8 cellular contexts compared by ENCODE assay signal in genomic region chr1:151613275-151613867, GRCh38. TPM values are rescaled to one million over a fixed set of nuclear protein-coding genes. Genes with fewer than 3 reads are reported as not detected.
DNase-seq lines count a peak whose midpoint lies in the region; ATAC-seq and TF ChIP-seq lines count a peak whose summit lies in the region.

No MANE protein-coding gene starts in this region.

- H3K9me3 Mint-ChIP-seq in Calu3 (ENCODE audit: low read depth, unreplicated experiment): peaks cover under 1% of the 10 kb centered on the region

- ATAC-seq in GM21447 (IDR thresholded peaks at IDR 0.05; ENCODE audit: unreplicated experiment) (no peak), GM21825 (IDR thresholded peaks at IDR 0.05; ENCODE audit: unreplicated experiment) (no peak), HG02885 (IDR thresholded peaks at IDR 0.05; ENCODE audit: poor library complexity, unreplicated experiment) (no peak)

- H3K27ac Mint-ChIP-seq in Calu3 (ENCODE audit: unreplicated experiment): peak overlapping the region; percentile 72

- H3K36me3 ChIP-seq in effector memory CD4-positive, alpha-beta T cell (ENCODE audit: control insufficient read depth, insufficient read depth, low read length): no peaks in the 10 kb centered on the region
- H3K36me3 ChIP-seq in neutrophil: no peaks in the 10 kb centered on the region

- peak overlapping the region; percentile 83 for H3K4me3 Mint-ChIP-seq in Calu3 (ENCODE audit: low read depth, unreplicated experiment)

- no peaks in the 10 kb centered on the region for H3K9me3 ChIP-seq in effector memory CD4-positive, alpha-beta T cell (ENCODE audit: control insufficient read depth, low read length)
- H3K9me3 ChIP-seq in neutrophil: no peaks in the 10 kb centered on the region

- intact Hi-C loops in Calu3 (cut with micrococcal nuclease; ENCODE audit: unreplicated experiment): no loop called here

- no peak overlapping the region for H3K27ac ChIP-seq in effector memory CD4-positive, alpha-beta T cell (ENCODE audit: insufficient read depth, low read length, poor library complexity, severe bottlenecking)
- peak overlapping the region; percentile 97 for H3K27ac ChIP-seq in neutrophil

- peaks cover 11% of the 10 kb centered on the region for H3K4me1 ChIP-seq in effector memory CD4-positive, alpha-beta T cell (ENCODE audit: control insufficient read depth, insufficient read depth, low read length, poor library complexity, severe bottlenecking)
- H3K4me1 ChIP-seq in neutrophil (ENCODE audit: control insufficient read depth in 1 of 2, insufficient read depth in 1 of 2, low read depth in 1 of 2, low read length in 1 of 2): peaks cover 60 to 62% of the 10 kb centered on the region in 2 experiments

- DNase-seq in Calu3: no peak
- peak; percentile 33 for DNase-seq in NCI-H82 treated with DMSO at 0.1 percent for 48 hours (lab: John Stamatoyannopoulos, UW; ENCODE audit: unreplicated experiment)
- no peak for DNase-seq in effector memory CD4-positive, alpha-beta T cell
- no peak for DNase-seq in NCI-H510A (lab: John Stamatoyannopoulos, UW)

- BruUV-seq in Calu3 (replicated peaks; lab: Mats Ljungman, UMichigan): no TSS peak

- H3K27me3 Mint-ChIP-seq in Calu3 (ENCODE audit: unreplicated experiment): no peaks in the 10 kb centered on the region

- H3K36me3 Mint-ChIP-seq in Calu3 (ENCODE audit: insufficient read depth, unreplicated experiment): peaks cover 29% of the 10 kb centered on the region

- peaks cover 36% of the 10 kb centered on the region for H3K4me1 Mint-ChIP-seq in Calu3 (ENCODE audit: low read depth, unreplicated experiment)

- H3K4me3 ChIP-seq in effector memory CD4-positive, alpha-beta T cell (ENCODE audit: insufficient read depth, low read depth, low read length, poor library complexity, severe bottlenecking): peak overlapping the region; percentile 100
- H3K4me3 ChIP-seq in neutrophil (ENCODE audit: low read depth in 1 of 2, low read length in 1 of 2): peak overlapping the region; percentile 72 to 94

- CTCF ChIA-PET in Calu3 (lab: Charles Lee): no interaction called here

- no peaks in the 10 kb centered on the region for H3K27me3 ChIP-seq in effector memory CD4-positive, alpha-beta T cell (replicated peaks; ENCODE audit: control insufficient read depth, insufficient read depth, low read length, poor library complexity, severe bottlenecking)
- no peaks in the 10 kb centered on the region for H3K27me3 ChIP-seq in neutrophil

- TF ChIP-seq CTCF in Calu3 (IDR thresholded peaks at IDR 0.05; ENCODE audit: unreplicated experiment) (no peak), neutrophil (IDR thresholded peaks at IDR 0.05) (no peak)

RNA-seq across cellular contexts. Expression of gene SNX27, which starts 1.5 kb away (rescaled TPM):
- 52.4 and 57.1 TPM in 2 replicates for total RNA-seq in Calu3 (2022)
